ENCODE assay signal across 1 cellular context in the genomic region with DNA sequence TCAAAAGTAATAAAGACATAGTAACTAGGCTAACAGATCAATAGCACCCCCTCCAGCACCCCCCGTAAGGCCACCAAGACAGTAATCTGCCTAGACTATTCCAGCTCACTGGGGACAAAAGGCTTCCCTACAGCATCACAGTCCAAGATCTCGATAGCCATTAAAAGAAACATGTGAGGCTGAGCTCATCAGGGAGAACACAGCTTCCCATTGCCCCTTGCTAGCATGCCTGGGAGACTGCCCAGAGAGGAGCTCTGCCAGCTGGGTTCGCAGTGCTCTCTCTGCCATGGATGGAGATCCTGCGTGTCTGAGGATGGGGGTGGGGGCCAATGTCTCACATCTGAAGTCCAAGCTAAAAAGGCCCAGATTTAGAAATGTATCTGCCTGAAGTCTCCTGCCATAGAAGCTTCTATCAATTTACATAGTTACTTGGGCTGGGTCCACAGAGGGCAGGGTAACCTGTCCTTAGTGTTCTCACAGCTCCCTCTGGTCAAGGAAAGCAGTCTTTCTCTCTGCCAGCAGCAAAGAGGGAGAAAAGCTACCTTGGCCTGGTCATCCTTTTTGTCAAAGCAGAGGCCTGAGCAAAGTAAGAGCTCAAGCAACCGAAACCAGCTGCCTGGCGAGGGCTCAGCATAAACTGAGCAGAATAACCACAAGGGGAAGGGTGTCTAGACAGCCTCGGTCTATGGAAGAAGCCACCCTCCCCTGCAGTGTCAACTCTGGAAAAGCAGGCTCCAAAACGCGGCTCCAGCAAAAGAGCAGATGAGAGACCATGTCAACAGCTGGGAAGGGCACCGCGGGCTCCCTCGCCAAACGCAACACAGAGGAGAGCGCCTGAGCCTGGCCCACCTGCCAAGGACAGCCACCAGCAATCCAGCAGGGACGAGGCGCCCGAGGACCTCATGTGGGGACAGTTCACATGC.
TF ChIP-seq lines count a peak whose summit lies in the region.

No MANE protein-coding gene starts in this region.

TF ChIP-seq in SK-N-SH, 30 proteins besides CTCF, POLR2A, EP300 and RAD21 (continued from another document):
- TF ChIP-seq, protein P1, sequence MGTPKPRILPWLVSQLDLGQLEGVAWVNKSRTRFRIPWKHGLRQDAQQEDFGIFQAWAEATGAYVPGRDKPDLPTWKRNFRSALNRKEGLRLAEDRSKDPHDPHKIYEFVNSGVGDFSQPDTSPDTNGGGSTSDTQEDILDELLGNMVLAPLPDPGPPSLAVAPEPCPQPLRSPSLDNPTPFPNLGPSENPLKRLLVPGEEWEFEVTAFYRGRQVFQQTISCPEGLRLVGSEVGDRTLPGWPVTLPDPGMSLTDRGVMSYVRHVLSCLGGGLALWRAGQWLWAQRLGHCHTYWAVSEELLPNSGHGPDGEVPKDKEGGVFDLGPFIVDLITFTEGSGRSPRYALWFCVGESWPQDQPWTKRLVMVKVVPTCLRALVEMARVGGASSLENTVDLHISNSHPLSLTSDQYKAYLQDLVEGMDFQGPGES (IDR thresholded peaks at IDR 0.05; ENCODE audit: low read depth, low read length), result no peak
- TF ChIP-seq RFX5 (IDR thresholded peaks at IDR 0.05; ENCODE audit: low read length) (no peak), FOXM1 (IDR thresholded peaks at IDR 0.05; ENCODE audit: low read depth) (no peak), JUND (IDR thresholded peaks at IDR 0.05) (no peak), TAF1 (IDR thresholded peaks at IDR 0.05; ENCODE audit: borderline replicate concordance, low read depth, low read length) (no peak)
